8 cellular contexts compared by ENCODE assay signal in the genomic region with DNA sequence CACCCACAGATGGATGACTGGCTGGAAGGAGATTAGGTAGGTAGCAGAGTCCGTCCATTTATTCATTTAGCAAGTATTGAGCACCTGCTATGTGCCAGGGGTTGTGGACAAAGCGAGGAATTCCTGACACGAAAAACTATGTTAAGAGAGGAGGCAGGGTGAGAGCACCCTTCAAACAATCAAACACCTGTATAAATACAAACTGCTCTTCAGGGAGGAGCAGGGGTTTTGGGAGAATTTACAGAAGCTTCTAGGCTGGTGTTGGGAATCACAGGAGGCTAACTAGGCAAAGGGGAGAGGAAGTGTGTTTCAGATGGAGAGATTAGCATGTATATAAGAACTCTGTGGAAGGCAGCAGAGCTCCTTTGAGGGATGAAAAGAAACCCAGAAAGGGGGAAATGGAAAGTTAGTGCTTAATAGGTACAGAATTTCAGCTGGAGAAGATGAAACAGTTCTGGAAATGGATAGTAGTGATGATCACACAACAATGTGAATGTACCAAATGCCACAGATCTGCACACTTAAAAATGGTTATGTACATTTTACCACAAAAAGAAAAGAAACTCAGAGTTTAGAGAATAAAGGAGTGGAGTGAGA. TPM values are rescaled to one million over a fixed set of nuclear protein-coding genes. Genes with fewer than 3 reads are reported as not detected.
DNase-seq lines count a peak whose midpoint lies in the region; ATAC-seq, FAIRE-seq and TF ChIP-seq lines count a peak whose summit lies in the region.

No MANE protein-coding gene starts in this region.

- no peak for ATAC-seq in activated CD4-positive, alpha-beta T cell treated with anti-CD3 and anti-CD28 coated beads for 36 hours
- ATAC-seq in thoracic aorta (ENCODE audit: insufficient number of reproducible peaks, low FRiP score, low read depth), result no peak
- no peak for ATAC-seq in HG03571 (IDR thresholded peaks at IDR 0.05; ENCODE audit: unreplicated experiment)

- H3K4me1 Mint-ChIP-seq in activated CD4-positive, alpha-beta T cell treated with anti-CD3 and anti-CD28 coated beads for 36 hours, result peaks cover 37% of the 10 kb centered on the region
- peaks cover 40% of the 10 kb centered on the region for H3K4me1 Mint-ChIP-seq in activated naive CD8-positive, alpha-beta T cell treated with anti-CD3 and anti-CD28 coated beads for 36 hours

- POLR2A ChIA-PET in activated CD4-positive, alpha-beta T cell treated with anti-CD3 and anti-CD28 coated beads for 36 hours (lab: Charles Lee), result interaction anchor here (0.6 to 2.6 kb wide), 4 partner anchors 8 to 34 kb away, joined by 3 to 16 read pairs (median 4); a partner anchor contains a TSS

- dilution Hi-C loops in keratinocyte (cut with MboI; ENCODE audit: extremely low pct_ligation_motif_present, low sequenced_read_pairs), result no loop called here

- H3K4me2 ChIP-seq in keratinocyte (ENCODE audit: control insufficient read depth, extremely low read depth, insufficient read depth, low read depth, low read length), result peak overlapping the region; percentile 76

- no peak for TF ChIP-seq CTCF in keratinocyte (optimal IDR thresholded peaks at IDR 0.05 in 1 of 3, IDR thresholded peaks at IDR 0.05 in 1 of 3, conservative IDR thresholded peaks at IDR 0.05 in 1 of 3; ENCODE audit: extremely low read depth in 1 of 3, insufficient read depth in 2 of 3, low read length in 3 of 3)
- TF ChIP-seq CTCF in thoracic aorta (IDR thresholded peaks at IDR 0.05), result no peak

- peak overlapping the region; percentile 96 for H2AFZ ChIP-seq in keratinocyte (ENCODE audit: control insufficient read depth, low read length)

- H3K79me2 ChIP-seq in keratinocyte (ENCODE audit: control insufficient read depth, insufficient read depth, low read length), result peaks cover 30% of the 10 kb centered on the region

- H3K27me3 ChIP-seq in keratinocyte (ENCODE audit: control insufficient read depth, extremely low read depth, insufficient read depth, low read length), result no peaks in the 10 kb centered on the region
- H3K27me3 ChIP-seq in thoracic aorta (replicated peaks; ENCODE audit: insufficient read depth), result no peaks in the 10 kb centered on the region

- H3K9me3 Mint-ChIP-seq in activated CD4-positive, alpha-beta T cell treated with anti-CD3 and anti-CD28 coated beads for 36 hours (ENCODE audit: low read depth), result no peaks in the 10 kb centered on the region
- no peaks in the 10 kb centered on the region for H3K9me3 Mint-ChIP-seq in activated naive CD8-positive, alpha-beta T cell treated with anti-CD3 and anti-CD28 coated beads for 36 hours

- peak overlapping the region; percentile 94 for H3K27ac Mint-ChIP-seq in activated CD4-positive, alpha-beta T cell treated with anti-CD3 and anti-CD28 coated beads for 36 hours
- peak overlapping the region; percentile 95 for H3K27ac Mint-ChIP-seq in activated naive CD8-positive, alpha-beta T cell treated with anti-CD3 and anti-CD28 coated beads for 36 hours

- H3K4me3 Mint-ChIP-seq in activated CD4-positive, alpha-beta T cell treated with anti-CD3 and anti-CD28 coated beads for 36 hours, result peak overlapping the region; percentile 81
- peak overlapping the region; percentile 87 for H3K4me3 Mint-ChIP-seq in activated naive CD8-positive, alpha-beta T cell treated with anti-CD3 and anti-CD28 coated beads for 36 hours

- H3K27ac ChIP-seq in keratinocyte (ENCODE audit: control insufficient read depth, insufficient read depth, low read length), result peak overlapping the region; percentile 84
- peak overlapping the region; percentile 81 for H3K27ac ChIP-seq in thoracic aorta

- DNase-seq in activated CD4-positive, alpha-beta T cell treated with anti-CD3 and anti-CD28 coated beads for 36 hours, result no peak
- DNase-seq in activated CD4-positive, alpha-beta T cell treated with anti-CD3 and anti-CD28 coated beads for 1 hour, result no peak
- DNase-seq in activated naive CD8-positive, alpha-beta T cell treated with anti-CD3 and anti-CD28 coated beads for 36 hours, result no peak
- DNase-seq in keratinocyte (ENCODE audit: low read depth, low spot score) (no peak), thoracic aorta (ENCODE audit: low spot score) (no peak), midbrain (lab: John Stamatoyannopoulos, UW) (no peak), EL (no peak)

- peaks cover 17% of the 10 kb centered on the region for H3K4me1 ChIP-seq in keratinocyte (ENCODE audit: control insufficient read depth, extremely low read depth, insufficient read depth, low read length)
- peaks cover 9 to 22% of the 10 kb centered on the region in 2 donors for H3K4me1 ChIP-seq in thoracic aorta (ENCODE audit: control insufficient read depth in 1 of 2, low read depth in 2 of 2)

- H3K9me3 ChIP-seq in keratinocyte (ENCODE audit: control insufficient read depth, low read depth, low read length) (no peaks in the 10 kb centered on the region), thoracic aorta (no peaks in the 10 kb centered on the region)

- intact Hi-C loops in activated CD4-positive, alpha-beta T cell treated with anti-CD3 and anti-CD28 coated beads for 36 hours (cut with DNase I, micrococcal nuclease), result loop anchor here (1.0 to 2.0 kb wide), 10 partner anchors 8 to 620 kb away; a partner anchor contains a TSS

- peak overlapping the region; percentile 89 for H3K9ac ChIP-seq in keratinocyte (ENCODE audit: control insufficient read depth, extremely low read depth, insufficient read depth, low read length)

- H3K4me3 ChIP-seq in keratinocyte (ENCODE audit: control insufficient read depth in 2 of 3, extremely low read depth in 1 of 3, insufficient read depth in 2 of 3, low read depth in 1 of 3, low read length in 3 of 3), result peak overlapping the region; percentile 83 to 92 (median 85)
- peak overlapping the region; percentile 88 for H3K4me3 ChIP-seq in thoracic aorta

- no peaks in the 10 kb centered on the region for H3K27me3 Mint-ChIP-seq in activated CD4-positive, alpha-beta T cell treated with anti-CD3 and anti-CD28 coated beads for 36 hours
- no peaks in the 10 kb centered on the region for H3K27me3 Mint-ChIP-seq in activated naive CD8-positive, alpha-beta T cell treated with anti-CD3 and anti-CD28 coated beads for 36 hours

- H3K36me3 ChIP-seq in keratinocyte (ENCODE audit: control insufficient read depth in 2 of 2, extremely low read depth in 1 of 2, insufficient read depth in 2 of 2, low read length in 2 of 2) (peaks cover 0 to 1% of the 10 kb centered on the region in 2 experiments), thoracic aorta (no peaks in the 10 kb centered on the region)

- no peaks in the 10 kb centered on the region for H4K20me1 ChIP-seq in keratinocyte (ENCODE audit: control insufficient read depth, extremely low read depth, insufficient read depth, low read length)

- FAIRE-seq in keratinocyte (lab: Jason Lieb, UNC), result no peak

- CTCF ChIA-PET in activated CD4-positive, alpha-beta T cell treated with anti-CD3 and anti-CD28 coated beads for 36 hours (lab: Charles Lee), result interaction anchor here (0.8 to 4.0 kb wide), 12 partner anchors 9 to 335 kb away, joined by 3 to 24 read pairs (median 4); a partner anchor contains a TSS

- H3K9me1 ChIP-seq in keratinocyte (ENCODE audit: control insufficient read depth, extremely low read depth, insufficient read depth, low read length), result no peaks in the 10 kb centered on the region

- H3K36me3 Mint-ChIP-seq in activated CD4-positive, alpha-beta T cell treated with anti-CD3 and anti-CD28 coated beads for 36 hours (ENCODE audit: low read depth), result peaks cover 12% of the 10 kb centered on the region
- H3K36me3 Mint-ChIP-seq in activated naive CD8-positive, alpha-beta T cell treated with anti-CD3 and anti-CD28 coated beads for 36 hours, result peaks cover 13% of the 10 kb centered on the region

RNA-seq across cellular contexts. Expression of a gene that starts 0.8 kb away (rescaled TPM):
- 10 to 100 TPM; 34.2 to 42.5 TPM for total RNA-seq in activated CD4-positive, alpha-beta T cell treated with anti-CD3 and anti-CD28 coated beads for 36 hours
- total RNA-seq in activated naive CD8-positive, alpha-beta T cell treated with anti-CD3 and anti-CD28 coated beads for 36 hours, result 10 to 100 TPM; 40.0 to 42.3 TPM
- polyA plus RNA-seq in keratinocyte, result 45.3 to 58.4 TPM (median 54.9 TPM) in 3 replicates
- polyA plus RNA-seq in keratinocyte (2011; ENCODE audit: low read depth), result 11.3 TPM
- 37.6 and 51.8 TPM in 2 replicates for polyA plus RNA-seq in keratinocyte (2011; cell fraction: cytosol; rRNA removed)
- polyA plus RNA-seq in keratinocyte (2011; cell fraction: nucleus; rRNA removed), result 39.3 and 43.7 TPM in 2 replicates
- polyA plus RNA-seq in keratinocyte (2012; ENCODE audit: low replicate concordance), result 28.4 and 46.8 TPM in 2 replicates
- polyA minus RNA-seq in keratinocyte, result 33.4 to 38.6 TPM (median 35.7 TPM) in 3 replicates
- polyA minus RNA-seq in keratinocyte (2011; cell fraction: cytosol; rRNA and poly(A)+ RNA removed), result 29.7 TPM
- 18.0 and 34.1 TPM in 2 replicates for polyA minus RNA-seq in keratinocyte (2011; cell fraction: nucleus; rRNA and poly(A)+ RNA removed)
- 10 to 100 TPM; 55.0 to 83.4 TPM for total RNA-seq in thoracic aorta

RNA-seq across cellular contexts. Expression of a gene that starts 8.1 kb away (rescaled TPM):
- 10 to 100 TPM; 42.0 to 54.5 TPM for total RNA-seq in activated CD4-positive, alpha-beta T cell treated with anti-CD3 and anti-CD28 coated beads for 36 hours
- total RNA-seq in activated naive CD8-positive, alpha-beta T cell treated with anti-CD3 and anti-CD28 coated beads for 36 hours, result 10 to 100 TPM; 77.2 to 78.7 TPM
- polyA plus RNA-seq in keratinocyte, result 27.6 to 48.3 TPM (median 36.2 TPM) in 3 replicates
- polyA plus RNA-seq in keratinocyte (2011; ENCODE audit: low read depth), result 3.6 TPM
- polyA plus RNA-seq in keratinocyte (2011; cell fraction: cytosol; rRNA removed), result 22.6 and 43.4 TPM in 2 replicates
- polyA plus RNA-seq in keratinocyte (2011; cell fraction: nucleus; rRNA removed), result 13.4 and 17.6 TPM in 2 replicates
- 32.7 and 36.5 TPM in 2 replicates for polyA plus RNA-seq in keratinocyte (2012; ENCODE audit: low replicate concordance)
- 8.1 to 17.5 TPM (median 13.3 TPM) in 3 replicates for polyA minus RNA-seq in keratinocyte
- 22.1 TPM for polyA minus RNA-seq in keratinocyte (2011; cell fraction: cytosol; rRNA and poly(A)+ RNA removed)
- polyA minus RNA-seq in keratinocyte (2011; cell fraction: nucleus; rRNA and poly(A)+ RNA removed), result 1.7 and 4.3 TPM in 2 replicates
- 1 to 10 TPM; 2.8 to 8.6 TPM for total RNA-seq in thoracic aorta

RNA-seq across cellular contexts. Expression of a gene that starts 17.9 kb away (rescaled TPM):
- 10 to 100 TPM; 50.8 to 59.2 TPM for total RNA-seq in activated CD4-positive, alpha-beta T cell treated with anti-CD3 and anti-CD28 coated beads for 36 hours
- 10 to 100 TPM; 43.9 to 52.9 TPM for total RNA-seq in activated naive CD8-positive, alpha-beta T cell treated with anti-CD3 and anti-CD28 coated beads for 36 hours
- 15.2 to 38.6 TPM (median 25.3 TPM) in 3 replicates for polyA plus RNA-seq in keratinocyte
- 129 TPM for polyA plus RNA-seq in keratinocyte (2011; ENCODE audit: low read depth)
- polyA plus RNA-seq in keratinocyte (2011; cell fraction: cytosol; rRNA removed), result 4.2 and 7.9 TPM in 2 replicates
- polyA plus RNA-seq in keratinocyte (2011; cell fraction: nucleus; rRNA removed), result 83.0 and 110 TPM in 2 replicates
- polyA plus RNA-seq in keratinocyte (2012; ENCODE audit: low replicate concordance), result 11.3 and 17.9 TPM in 2 replicates
- polyA minus RNA-seq in keratinocyte, result 4.1 to 41.1 TPM (median 10.5 TPM) in 3 replicates
- 6.3 TPM for polyA minus RNA-seq in keratinocyte (2011; cell fraction: cytosol; rRNA and poly(A)+ RNA removed)
- polyA minus RNA-seq in keratinocyte (2011; cell fraction: nucleus; rRNA and poly(A)+ RNA removed), result 50.2 and 87.6 TPM in 2 replicates
- 100 to 1,000 TPM; 159 to 210 TPM for total RNA-seq in thoracic aorta

Comparison
In these comparisons a context has a peak if more than half of its experiments do, and no peak if none do; other contexts are left out.
1. RNA of a gene that starts 8.1 kb away (total RNA-seq): 77.2 to 78.7 TPM in activated naive CD8-positive, alpha-beta T cell treated with anti-CD3 and anti-CD28 coated beads for 36 hours and 42.0 to 54.5 TPM in activated CD4-positive, alpha-beta T cell treated with anti-CD3 and anti-CD28 coated beads for 36 hours; 2.8 to 8.6 TPM in thoracic aorta; every median in the first group is over 4 times any median in the second.